Comparison of ENCODE assay signal across 29 cellular contexts in the genomic region with DNA sequence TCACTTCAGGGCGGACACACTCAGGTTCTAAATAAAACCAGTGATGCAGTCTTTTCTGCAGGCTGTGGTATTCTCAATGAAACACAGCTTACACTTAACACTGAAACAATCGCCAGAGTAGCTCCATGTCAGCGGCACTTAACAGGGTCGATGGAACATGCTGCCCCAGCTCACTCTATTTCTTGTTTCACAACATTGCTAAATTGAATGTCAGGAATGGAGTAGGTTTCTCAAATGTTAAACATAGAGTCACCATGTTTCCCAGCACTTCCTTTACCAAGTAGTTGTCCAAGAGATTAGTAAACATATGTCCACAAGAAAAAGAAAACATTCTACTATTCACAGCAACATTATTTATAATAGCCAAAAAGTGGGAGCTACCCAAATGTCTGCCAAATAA.
"Had no signal": no experiment of that assay in that cellular context is flagged by ENCODE, and none has a peak within 500 bp of the region (broad histone marks: within the 10 kb centered on the region; RNA-seq: fewer than 3 reads in every experiment).

No MANE protein-coding gene starts in this region.

- H3K36me3 ChIP-seq: left lung, lower lobe of right lung, neural progenitor cell, neutrophil, right atrium auricular region, right lobe of liver, tibial nerve, upper lobe of left lung, vagina had no signal

- H3K79me2 ChIP-seq: parathyroid adenoma had no signal

- H3K4me1 ChIP-seq: left lung, lower lobe of right lung, neural progenitor cell, parathyroid adenoma, right atrium auricular region, right lobe of liver, tibial nerve, upper lobe of left lung, vagina had no signal

- H3K4me3 ChIP-seq: left lung, lower lobe of right lung, neural progenitor cell, right atrium auricular region, right lobe of liver, smooth muscle cell, tibial nerve, upper lobe of left lung, vagina had no signal

- H3K9ac ChIP-seq: neural progenitor cell, parathyroid adenoma had no signal

- H3K9me3 ChIP-seq: left lung, lower lobe of right lung, neutrophil, right lobe of liver, tibial nerve, upper lobe of left lung, vagina had no signal

- H2AFZ ChIP-seq: neural progenitor cell, parathyroid adenoma had no signal

- ATAC-seq: left colon; left lung; lower lobe of right lung; natural killer cell; right lobe of liver; stimulated activated memory B cell treated with anti-CD40 and anti-IgM and Interleukin-4, amounts not matched to agents 10 μg/mL and 1 μg/mL and 100 μg/mL, for 72 hours; stimulated activated naive CD8-positive, alpha-beta T cell treated with anti-CD3 and anti-CD28 coated beads, Interleukin-15, amount 100 ng/mL, for 72 hours had no signal

- DNase-seq: hypothalamus; immature natural killer cell; kidney; left colon; left lung; lower lobe of right lung; mammary epithelial cell; mesendoderm; naive B cell; natural killer cell; nephron progenitor cell; occipital lobe; right lobe of liver; stimulated activated CD4-positive, alpha-beta T cell treated with anti-CD3 and anti-CD28 coated beads, Interleukin-1b, Interleukin-23, amount 100 ng/mL, for 48 hours; stimulated activated CD4-positive, alpha-beta T cell treated with anti-CD3 and anti-CD28 coated beads, Interleukin-2, amount 100 ng/mL, for 48 hours; stimulated activated CD4-positive, alpha-beta T cell treated with anti-CD3 and anti-CD28 coated beads, Interleukin-4, amount 100 ng/mL, for 4 hours; stimulated activated CD8-positive, alpha-beta memory T cell treated with anti-CD3 and anti-CD28 coated beads, Interleukin-4, amount 100 ng/mL, for 48 hours; stimulated activated naive CD4-positive, alpha-beta T cell treated with Interleukin-2 at 50 U/mL for 16 hours; stimulated activated naive CD8-positive, alpha-beta T cell treated with anti-CD3 and anti-CD28 coated beads, Interleukin-15, amount 100 ng/mL, for 72 hours; substantia nigra; upper lobe of left lung had no signal

- H3K4me2 ChIP-seq: neural progenitor cell, smooth muscle cell had no signal

- H3K27ac ChIP-seq: left lung, lower lobe of right lung, neural progenitor cell, neutrophil, parathyroid adenoma, right atrium auricular region, right lobe of liver, tibial nerve, upper lobe of left lung, vagina had no signal

- H3K27me3 ChIP-seq: left lung, neural progenitor cell, neutrophil, right atrium auricular region, right lobe of liver, tibial nerve, upper lobe of left lung, vagina had no signal
